ENCODE assay signal across 1 cellular context in genomic region chr10:101817542-101818118, GRCh38.
TF ChIP-seq lines count a peak whose summit lies in the region.

No MANE protein-coding gene starts in this region.

TF ChIP-seq in SK-N-SH treated with all-trans-retinoic acid at 6 μM for 48 hours, 23 proteins besides CTCF, POLR2A, EP300 and RAD21 (continued from another document):
- TF ChIP-seq CREB5 (CRISPR knock-in tag; IDR thresholded peaks at IDR 0.05; ENCODE audit: low read depth), result no peak
- no peak for TF ChIP-seq ZNF565 (CRISPR knock-in tag; conservative IDR thresholded peaks at IDR 0.05; ENCODE audit: low read depth)
- no peak for TF ChIP-seq ESRRG (CRISPR knock-in tag; IDR thresholded peaks at IDR 0.05)
- no peak for TF ChIP-seq CSRNP3 (CRISPR knock-in tag; IDR thresholded peaks at IDR 0.05)
- TF ChIP-seq TCF4 (CRISPR knock-in tag; IDR thresholded peaks at IDR 0.05; ENCODE audit: borderline replicate concordance), result no peak
- no peak for TF ChIP-seq ZFP3 (CRISPR knock-in tag; IDR thresholded peaks at IDR 0.05)
